15 cellular contexts compared by ENCODE assay signal in the genomic region with DNA sequence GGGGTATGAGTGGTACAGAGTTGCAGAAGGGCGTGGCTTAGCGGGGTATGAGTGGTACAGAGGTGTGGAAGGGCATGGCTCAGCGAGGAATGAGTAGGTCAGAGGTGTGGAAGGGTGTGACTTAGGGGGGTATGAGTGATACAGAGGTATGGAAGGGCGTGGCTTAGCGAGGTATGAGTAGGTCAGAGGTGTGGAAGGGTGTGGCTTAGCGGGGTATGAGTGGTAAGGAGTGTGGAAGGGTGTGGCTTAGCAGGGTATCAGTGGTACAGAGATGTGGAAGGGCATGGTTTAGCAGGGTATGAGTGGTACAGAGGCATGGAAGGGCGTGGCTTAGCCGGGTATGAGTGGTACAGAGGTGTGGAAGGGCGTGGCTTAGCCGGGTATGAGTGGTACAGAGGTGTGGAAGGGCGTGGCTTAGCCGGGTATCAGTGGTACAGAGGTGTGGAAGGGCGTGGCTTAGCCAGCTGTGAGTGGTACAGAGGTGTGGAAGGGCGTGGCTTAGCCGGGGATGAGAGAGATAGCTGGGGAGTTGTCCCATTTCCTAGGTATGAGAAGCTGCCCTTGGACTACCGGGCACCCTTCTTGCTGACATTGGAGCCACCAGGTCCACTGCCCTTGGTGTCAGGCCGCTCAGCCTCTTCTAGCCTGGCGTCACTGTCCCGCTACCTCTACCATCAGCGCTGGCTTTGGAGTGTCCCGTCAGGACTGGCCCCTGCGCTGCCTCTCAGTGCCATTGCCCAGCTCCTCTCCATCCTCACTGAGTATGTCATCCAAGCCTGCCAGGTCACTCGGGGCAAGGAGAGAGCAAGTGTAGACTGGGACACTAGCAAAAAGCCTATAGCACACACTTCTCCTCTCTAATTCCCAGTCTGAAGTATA. TPM values are rescaled to one million over a fixed set of nuclear protein-coding genes. Genes with fewer than 3 reads are reported as not detected.
DNase-seq lines count a peak whose midpoint lies in the region; ATAC-seq and TF ChIP-seq lines count a peak whose summit lies in the region.
"Had no signal": no experiment of that assay in that cellular context is flagged by ENCODE, and none has a peak within 500 bp of the region (broad histone marks: within the 10 kb centered on the region; RNA-seq: fewer than 3 reads in every experiment).

No MANE protein-coding gene starts in this region.

- no peaks in the 10 kb centered on the region for H3K9me3 Mint-ChIP-seq in activated CD4-positive, alpha-beta T cell treated with anti-CD3 and anti-CD28 coated beads, Interleukin-2, amount 10 ng/mL, durations not matched to agents 7 days and 5 days
- H3K9me3 Mint-ChIP-seq: CD4-positive, alpha-beta T cell; naive B cell had no signal

- no peaks in the 10 kb centered on the region for H3K9me3 ChIP-seq in PC-9 (ENCODE audit: insufficient read depth, low read depth)
- H3K9me3 ChIP-seq: heart left ventricle, right atrium auricular region, vagina had no signal

- H3K4me2 ChIP-seq in PC-9 = no peak overlapping the region

- no peaks in the 10 kb centered on the region for H3K9me2 ChIP-seq in PC-9 (ENCODE audit: insufficient read depth)

- no peaks in the 10 kb centered on the region for H3K27me3 Mint-ChIP-seq in activated CD4-positive, alpha-beta T cell treated with anti-CD3 and anti-CD28 coated beads, Interleukin-2, amount 10 ng/mL, durations not matched to agents 7 days and 5 days
- H3K27me3 Mint-ChIP-seq: CD4-positive, alpha-beta T cell; naive B cell had no signal

- H3K27ac ChIP-seq in PC-9 (peak overlapping the region; percentile 81), epithelial cell of prostate (peak overlapping the region; percentile 95)
- H3K27ac ChIP-seq: heart left ventricle, right atrium auricular region, vagina had no signal

- TF ChIP-seq POLR2A in lower leg skin (IDR thresholded peaks at IDR 0.05) = no peak

- no peaks in the 10 kb centered on the region for H3K79me2 ChIP-seq in PC-9 (ENCODE audit: low read depth)

- H3K4me1 ChIP-seq in PC-9 (replicated peaks; ENCODE audit: insufficient read depth) = peaks cover 18% of the 10 kb centered on the region
- H3K4me1 ChIP-seq: heart left ventricle, right atrium auricular region, vagina had no signal

- 88% methylated on average over 23 of the region's 23 CpGs for WGBS in lower leg skin, 2 donors

- H3K36me3 ChIP-seq in PC-9 (ENCODE audit: low read depth) = peaks cover 53% of the 10 kb centered on the region

- H3K4me1 Mint-ChIP-seq in activated CD4-positive, alpha-beta T cell treated with anti-CD3 and anti-CD28 coated beads, Interleukin-2, amount 10 ng/mL, durations not matched to agents 7 days and 5 days = peaks cover 8% of the 10 kb centered on the region

- H3K36me3 Mint-ChIP-seq in activated CD4-positive, alpha-beta T cell treated with anti-CD3 and anti-CD28 coated beads, Interleukin-2, amount 10 ng/mL, durations not matched to agents 7 days and 5 days (ENCODE audit: low read depth) = peaks cover 36% of the 10 kb centered on the region

- TF ChIP-seq CTCF in PC-9 (conservative IDR thresholded peaks at IDR 0.05) (no peak), lower leg skin (IDR thresholded peaks at IDR 0.05) (no peak)

- POLR2A ChIA-PET in activated CD4-positive, alpha-beta T cell treated with anti-CD3 and anti-CD28 coated beads, Interleukin-2, amount 10 ng/mL, durations not matched to agents 7 days and 5 days (lab: Charles Lee) = no interaction called here
- POLR2A ChIA-PET in PC-9 (lab: Charles Lee; ENCODE audit: unreplicated experiment) = interaction anchor here (0.5 kb wide), 1 partner anchor 340 kb away, joined by 4 read pairs; no protein-coding TSS in a partner anchor

- BruUV-seq in PC-9 (replicated peaks; lab: Mats Ljungman, UMichigan) = no TSS peak

- H4K20me1 ChIP-seq in PC-9 (ENCODE audit: insufficient read depth) = no peaks in the 10 kb centered on the region; the same call in 1 of the 2 replicates

- H2AFZ ChIP-seq in PC-9 = no peak overlapping the region

- peaks cover 29% of the 10 kb centered on the region for H3F3A ChIP-seq in PC-9 (ENCODE audit: insufficient read depth, low read depth)

- H3K4me3 Mint-ChIP-seq in activated CD4-positive, alpha-beta T cell treated with anti-CD3 and anti-CD28 coated beads, Interleukin-2, amount 10 ng/mL, durations not matched to agents 7 days and 5 days = no peak overlapping the region
- H3K4me3 Mint-ChIP-seq: CD4-positive, alpha-beta T cell had no signal

- no peaks in the 10 kb centered on the region for H3K27me3 ChIP-seq in PC-9 (ENCODE audit: insufficient read depth, low read depth)
- H3K27me3 ChIP-seq: heart left ventricle, right atrium auricular region, vagina had no signal

- CTCF ChIA-PET in activated CD4-positive, alpha-beta T cell treated with anti-CD3 and anti-CD28 coated beads, Interleukin-2, amount 10 ng/mL, durations not matched to agents 7 days and 5 days (lab: Charles Lee) = interaction anchor here (0.7 kb wide), 1 partner anchor 350 kb away, joined by 3 read pairs; no protein-coding TSS in a partner anchor
- CTCF ChIA-PET in PC-9 (lab: Charles Lee) = interaction anchor here (0.6 kb wide), 1 partner anchor 235 kb away, joined by 3 read pairs; no protein-coding TSS in a partner anchor

- no peak for ATAC-seq in HG03135 (IDR thresholded peaks at IDR 0.05; ENCODE audit: unreplicated experiment)
- ATAC-seq: heart left ventricle had no signal

- intact Hi-C loops in PC-9 (cut with micrococcal nuclease; ENCODE audit: unreplicated experiment) = no loop called here
- intact Hi-C loops in lower leg skin (cut with DNase I; ENCODE audit: low total_unique reads) = no loop called here

- H3K27ac Mint-ChIP-seq in activated CD4-positive, alpha-beta T cell treated with anti-CD3 and anti-CD28 coated beads, Interleukin-2, amount 10 ng/mL, durations not matched to agents 7 days and 5 days = peak overlapping the region; percentile 64
- H3K27ac Mint-ChIP-seq: CD4-positive, alpha-beta T cell had no signal

- H3K4me3 ChIP-seq in PC-9 = no peak overlapping the region
- no peak overlapping the region for H3K4me3 ChIP-seq in lower leg skin (ENCODE audit: low read depth, poor library complexity, severe bottlenecking)
- H3K4me3 ChIP-seq: heart left ventricle, right atrium auricular region, vagina had no signal

- no peak for DNase-seq in activated CD4-positive, alpha-beta T cell treated with anti-CD3 and anti-CD28 coated beads, Interleukin-2, amount 10 ng/mL, durations not matched to agents 7 days and 5 days
- no peak for DNase-seq in activated CD4-positive, alpha-beta T cell treated with anti-CD3 and anti-CD28 coated beads for 1 hour
- DNase-seq in PC-9 (peak; percentile 36 to 88), epithelial cell of prostate (ENCODE audit: low read depth, low spot score) (peak; percentile 85), renal cortical epithelial cell (ENCODE audit: low read depth) (peak; percentile 22), NCI-H2081 treated with DMSO at 0.1 percent for 48 hours (lab: John Stamatoyannopoulos, UW) (no peak), lower leg skin (ENCODE audit: low spot score in 2 of 2) (no peak)
- DNase-seq: CD4-positive, alpha-beta T cell; heart left ventricle; naive B cell; SHP77 treated with DMSO at 0.1 percent for 48 hours; stimulated activated CD4-positive, alpha-beta T cell treated with anti-CD3 and anti-CD28 coated beads, Interleukin-2, amount 100 ng/mL, for 48 hours had no signal

RNA-seq across cellular contexts. Expression of a gene that starts 29.8 kb away (rescaled TPM):
- total RNA-seq in activated CD4-positive, alpha-beta T cell treated with anti-CD3 and anti-CD28 coated beads, Interleukin-2, amount 10 ng/mL, durations not matched to agents 7 days and 5 days = 10 to 100 TPM; 20.6 to 25.8 TPM
- total RNA-seq in PC-9 (2021) (43.5 and 46.6 TPM in 2 replicates), renal cortical epithelial cell (28.9 and 81.3 TPM in 2 replicates), lower leg skin (10 to 100 TPM; 35.5 to 39.4 (median 38.0) TPM)

RNA-seq across cellular contexts. Expression of a gene that starts 34.2 kb away (rescaled TPM):
- total RNA-seq in activated CD4-positive, alpha-beta T cell treated with anti-CD3 and anti-CD28 coated beads, Interleukin-2, amount 10 ng/mL, durations not matched to agents 7 days and 5 days = 10 to 100 TPM; 66.6 to 74.3 TPM
- total RNA-seq in PC-9 (2021) = 71.6 and 76.1 TPM in 2 replicates
- 6.6 and 28.5 TPM in 2 replicates for total RNA-seq in renal cortical epithelial cell
- total RNA-seq in lower leg skin = 10 to 100 TPM; 33.2 to 75.3 (median 42.0) TPM

RNA-seq across cellular contexts. Expression of a gene that starts 34.3 kb away (rescaled TPM):
- total RNA-seq in activated CD4-positive, alpha-beta T cell treated with anti-CD3 and anti-CD28 coated beads, Interleukin-2, amount 10 ng/mL, durations not matched to agents 7 days and 5 days = 10 to 100 TPM; 30.2 to 33.3 TPM
- total RNA-seq in PC-9 (2021) (54.8 and 56.0 TPM in 2 replicates), renal cortical epithelial cell (40.2 and 59.4 TPM in 2 replicates), lower leg skin (10 to 100 TPM; 43.6 to 58.4 (median 50.8) TPM)

RNA-seq across cellular contexts. Expression of a gene that starts 56.1 kb away (rescaled TPM):
- 10 to 100 TPM; 77.1 to 85.0 TPM for total RNA-seq in activated CD4-positive, alpha-beta T cell treated with anti-CD3 and anti-CD28 coated beads, Interleukin-2, amount 10 ng/mL, durations not matched to agents 7 days and 5 days
- total RNA-seq in PC-9 (2021) (131 TPM in 2 replicates), renal cortical epithelial cell (59.0 and 99.5 TPM in 2 replicates), lower leg skin (100 to 1,000 TPM; 359 to 592 (median 401) TPM)

Comparison
In these comparisons a context has a peak if more than half of its experiments do, and no peak if none do; other contexts are left out.
1. DNase-seq: peak in PC-9 (2 of 2), epithelial cell of prostate (single experiment) and renal cortical epithelial cell (single experiment); none in activated CD4-positive, alpha-beta T cell treated with anti-CD3 and anti-CD28 coated beads, Interleukin-2, amount 10 ng/mL, durations not matched to agents 7 days and 5 days (single experiment), activated CD4-positive, alpha-beta T cell treated with anti-CD3 and anti-CD28 coated beads for 1 hour (single experiment), NCI-H2081 treated with DMSO at 0.1 percent for 48 hours (single experiment) and lower leg skin (0 of 2).